ENCODE assay signal across 1 cellular context in the genomic region with DNA sequence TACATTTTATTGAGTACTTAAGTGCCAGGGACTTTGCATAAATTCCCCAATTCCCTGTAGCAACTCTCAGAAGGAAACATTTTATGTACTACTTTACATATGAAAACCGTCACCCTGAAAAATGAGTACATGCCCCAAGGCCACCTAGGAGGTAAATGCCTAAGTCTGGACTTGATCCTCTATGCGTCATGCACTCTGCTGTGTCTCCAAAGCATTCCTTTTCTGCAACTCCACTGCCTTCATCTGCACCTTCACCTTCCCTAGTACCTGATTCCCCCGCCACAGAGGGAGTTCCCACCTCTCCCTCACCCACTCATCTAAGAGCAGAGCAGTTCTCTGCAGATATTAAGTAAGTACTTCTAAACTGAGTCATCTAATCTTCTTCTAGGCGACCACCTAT.
TF ChIP-seq lines count a peak whose summit lies in the region.

No MANE protein-coding gene starts in this region.

TF ChIP-seq in WTC11, 78 proteins besides CTCF, POLR2A, EP300 and RAD21 (continued from another document):
- TF ChIP-seq, protein P1, sequence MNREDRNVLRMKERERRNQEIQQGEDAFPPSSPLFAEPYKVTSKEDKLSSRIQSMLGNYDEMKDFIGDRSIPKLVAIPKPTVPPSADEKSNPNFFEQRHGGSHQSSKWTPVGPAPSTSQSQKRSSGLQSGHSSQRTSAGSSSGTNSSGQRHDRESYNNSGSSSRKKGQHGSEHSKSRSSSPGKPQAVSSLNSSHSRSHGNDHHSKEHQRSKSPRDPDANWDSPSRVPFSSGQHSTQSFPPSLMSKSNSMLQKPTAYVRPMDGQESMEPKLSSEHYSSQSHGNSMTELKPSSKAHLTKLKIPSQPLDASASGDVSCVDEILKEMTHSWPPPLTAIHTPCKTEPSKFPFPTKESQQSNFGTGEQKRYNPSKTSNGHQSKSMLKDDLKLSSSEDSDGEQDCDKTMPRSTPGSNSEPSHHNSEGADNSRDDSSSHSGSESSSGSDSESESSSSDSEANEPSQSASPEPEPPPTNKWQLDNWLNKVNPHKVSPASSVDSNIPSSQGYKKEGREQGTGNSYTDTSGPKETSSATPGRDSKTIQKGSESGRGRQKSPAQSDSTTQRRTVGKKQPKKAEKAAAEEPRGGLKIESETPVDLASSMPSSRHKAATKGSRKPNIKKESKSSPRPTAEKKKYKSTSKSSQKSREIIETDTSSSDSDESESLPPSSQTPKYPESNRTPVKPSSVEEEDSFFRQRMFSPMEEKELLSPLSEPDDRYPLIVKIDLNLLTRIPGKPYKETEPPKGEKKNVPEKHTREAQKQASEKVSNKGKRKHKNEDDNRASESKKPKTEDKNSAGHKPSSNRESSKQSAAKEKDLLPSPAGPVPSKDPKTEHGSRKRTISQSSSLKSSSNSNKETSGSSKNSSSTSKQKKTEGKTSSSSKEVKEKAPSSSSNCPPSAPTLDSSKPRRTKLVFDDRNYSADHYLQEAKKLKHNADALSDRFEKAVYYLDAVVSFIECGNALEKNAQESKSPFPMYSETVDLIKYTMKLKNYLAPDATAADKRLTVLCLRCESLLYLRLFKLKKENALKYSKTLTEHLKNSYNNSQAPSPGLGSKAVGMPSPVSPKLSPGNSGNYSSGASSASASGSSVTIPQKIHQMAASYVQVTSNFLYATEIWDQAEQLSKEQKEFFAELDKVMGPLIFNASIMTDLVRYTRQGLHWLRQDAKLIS (CRISPR knock-in tag; IDR thresholded peaks at IDR 0.05; ENCODE audit: borderline replicate concordance): no peak
- TF ChIP-seq PRRX2 (CRISPR knock-in tag; IDR thresholded peaks at IDR 0.05) (no peak), NR1H2 (CRISPR knock-in tag; IDR thresholded peaks at IDR 0.05) (no peak)
- TF ChIP-seq, protein P2, sequence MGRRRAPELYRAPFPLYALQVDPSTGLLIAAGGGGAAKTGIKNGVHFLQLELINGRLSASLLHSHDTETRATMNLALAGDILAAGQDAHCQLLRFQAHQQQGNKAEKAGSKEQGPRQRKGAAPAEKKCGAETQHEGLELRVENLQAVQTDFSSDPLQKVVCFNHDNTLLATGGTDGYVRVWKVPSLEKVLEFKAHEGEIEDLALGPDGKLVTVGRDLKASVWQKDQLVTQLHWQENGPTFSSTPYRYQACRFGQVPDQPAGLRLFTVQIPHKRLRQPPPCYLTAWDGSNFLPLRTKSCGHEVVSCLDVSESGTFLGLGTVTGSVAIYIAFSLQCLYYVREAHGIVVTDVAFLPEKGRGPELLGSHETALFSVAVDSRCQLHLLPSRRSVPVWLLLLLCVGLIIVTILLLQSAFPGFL (CRISPR knock-in tag; IDR thresholded peaks at IDR 0.05; ENCODE audit: borderline replicate concordance): no peak
